Comparison of ENCODE assay signal across 1 cellular context in genomic region chrX:96841866-96842265, GRCh38. TPM values are rescaled to one million over a fixed set of nuclear protein-coding genes. Genes with fewer than 3 reads are reported as not detected.
"Had no signal": no experiment of that assay in that cellular context is flagged by ENCODE, and none has a peak within 500 bp of the region (broad histone marks: within the 10 kb centered on the region; RNA-seq: fewer than 3 reads in every experiment).

No MANE protein-coding gene starts in this region.

RNA-seq across cellular contexts. Expression of gene RPA4, which starts 41.8 kb away (rescaled TPM):
- total RNA-seq: epithelial cell of proximal tubule had no signal
